1 cellular context compared by ENCODE assay signal in genomic region chr19:34772697-34773554, GRCh38.
TF ChIP-seq lines count a peak whose summit lies in the region.

ZNF599 (minus strand) TSS chr19:34773215; CDS start chr19:34772841, 374 bp downstream.

TF ChIP-seq in SK-N-SH, 30 proteins besides CTCF, POLR2A, EP300 and RAD21 (continued from another document):
- TF ChIP-seq, protein P1, sequence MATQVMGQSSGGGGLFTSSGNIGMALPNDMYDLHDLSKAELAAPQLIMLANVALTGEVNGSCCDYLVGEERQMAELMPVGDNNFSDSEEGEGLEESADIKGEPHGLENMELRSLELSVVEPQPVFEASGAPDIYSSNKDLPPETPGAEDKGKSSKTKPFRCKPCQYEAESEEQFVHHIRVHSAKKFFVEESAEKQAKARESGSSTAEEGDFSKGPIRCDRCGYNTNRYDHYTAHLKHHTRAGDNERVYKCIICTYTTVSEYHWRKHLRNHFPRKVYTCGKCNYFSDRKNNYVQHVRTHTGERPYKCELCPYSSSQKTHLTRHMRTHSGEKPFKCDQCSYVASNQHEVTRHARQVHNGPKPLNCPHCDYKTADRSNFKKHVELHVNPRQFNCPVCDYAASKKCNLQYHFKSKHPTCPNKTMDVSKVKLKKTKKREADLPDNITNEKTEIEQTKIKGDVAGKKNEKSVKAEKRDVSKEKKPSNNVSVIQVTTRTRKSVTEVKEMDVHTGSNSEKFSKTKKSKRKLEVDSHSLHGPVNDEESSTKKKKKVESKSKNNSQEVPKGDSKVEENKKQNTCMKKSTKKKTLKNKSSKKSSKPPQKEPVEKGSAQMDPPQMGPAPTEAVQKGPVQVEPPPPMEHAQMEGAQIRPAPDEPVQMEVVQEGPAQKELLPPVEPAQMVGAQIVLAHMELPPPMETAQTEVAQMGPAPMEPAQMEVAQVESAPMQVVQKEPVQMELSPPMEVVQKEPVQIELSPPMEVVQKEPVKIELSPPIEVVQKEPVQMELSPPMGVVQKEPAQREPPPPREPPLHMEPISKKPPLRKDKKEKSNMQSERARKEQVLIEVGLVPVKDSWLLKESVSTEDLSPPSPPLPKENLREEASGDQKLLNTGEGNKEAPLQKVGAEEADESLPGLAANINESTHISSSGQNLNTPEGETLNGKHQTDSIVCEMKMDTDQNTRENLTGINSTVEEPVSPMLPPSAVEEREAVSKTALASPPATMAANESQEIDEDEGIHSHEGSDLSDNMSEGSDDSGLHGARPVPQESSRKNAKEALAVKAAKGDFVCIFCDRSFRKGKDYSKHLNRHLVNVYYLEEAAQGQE (IDR thresholded peaks at IDR 0.05; ENCODE audit: low read depth, low read length) = no peak
- TF ChIP-seq, protein P2, sequence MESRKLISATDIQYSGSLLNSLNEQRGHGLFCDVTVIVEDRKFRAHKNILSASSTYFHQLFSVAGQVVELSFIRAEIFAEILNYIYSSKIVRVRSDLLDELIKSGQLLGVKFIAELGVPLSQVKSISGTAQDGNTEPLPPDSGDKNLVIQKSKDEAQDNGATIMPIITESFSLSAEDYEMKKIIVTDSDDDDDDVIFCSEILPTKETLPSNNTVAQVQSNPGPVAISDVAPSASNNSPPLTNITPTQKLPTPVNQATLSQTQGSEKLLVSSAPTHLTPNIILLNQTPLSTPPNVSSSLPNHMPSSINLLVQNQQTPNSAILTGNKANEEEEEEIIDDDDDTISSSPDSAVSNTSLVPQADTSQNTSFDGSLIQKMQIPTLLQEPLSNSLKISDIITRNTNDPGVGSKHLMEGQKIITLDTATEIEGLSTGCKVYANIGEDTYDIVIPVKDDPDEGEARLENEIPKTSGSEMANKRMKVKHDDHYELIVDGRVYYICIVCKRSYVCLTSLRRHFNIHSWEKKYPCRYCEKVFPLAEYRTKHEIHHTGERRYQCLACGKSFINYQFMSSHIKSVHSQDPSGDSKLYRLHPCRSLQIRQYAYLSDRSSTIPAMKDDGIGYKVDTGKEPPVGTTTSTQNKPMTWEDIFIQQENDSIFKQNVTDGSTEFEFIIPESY (IDR thresholded peaks at IDR 0.05; ENCODE audit: borderline replicate concordance, low read depth) = peak; percentile 42; the same call in 1 of the 2 replicates
- TF ChIP-seq RCOR1 (IDR thresholded peaks at IDR 0.05; ENCODE audit: low read length) (no peak), SIN3A (IDR thresholded peaks at IDR 0.05; ENCODE audit: borderline replicate concordance, low read depth, low read length) (no peak), FOSL2 (IDR thresholded peaks at IDR 0.05; ENCODE audit: borderline replicate concordance, low read depth) (no peak), JUND (IDR thresholded peaks at IDR 0.05) (no peak), RXRA (IDR thresholded peaks at IDR 0.05; ENCODE audit: borderline replicate concordance, low read depth) (no peak), PBX3 (IDR thresholded peaks at IDR 0.05) (peak; percentile 57)
